19 cellular contexts compared by ENCODE assay signal in the genomic region with DNA sequence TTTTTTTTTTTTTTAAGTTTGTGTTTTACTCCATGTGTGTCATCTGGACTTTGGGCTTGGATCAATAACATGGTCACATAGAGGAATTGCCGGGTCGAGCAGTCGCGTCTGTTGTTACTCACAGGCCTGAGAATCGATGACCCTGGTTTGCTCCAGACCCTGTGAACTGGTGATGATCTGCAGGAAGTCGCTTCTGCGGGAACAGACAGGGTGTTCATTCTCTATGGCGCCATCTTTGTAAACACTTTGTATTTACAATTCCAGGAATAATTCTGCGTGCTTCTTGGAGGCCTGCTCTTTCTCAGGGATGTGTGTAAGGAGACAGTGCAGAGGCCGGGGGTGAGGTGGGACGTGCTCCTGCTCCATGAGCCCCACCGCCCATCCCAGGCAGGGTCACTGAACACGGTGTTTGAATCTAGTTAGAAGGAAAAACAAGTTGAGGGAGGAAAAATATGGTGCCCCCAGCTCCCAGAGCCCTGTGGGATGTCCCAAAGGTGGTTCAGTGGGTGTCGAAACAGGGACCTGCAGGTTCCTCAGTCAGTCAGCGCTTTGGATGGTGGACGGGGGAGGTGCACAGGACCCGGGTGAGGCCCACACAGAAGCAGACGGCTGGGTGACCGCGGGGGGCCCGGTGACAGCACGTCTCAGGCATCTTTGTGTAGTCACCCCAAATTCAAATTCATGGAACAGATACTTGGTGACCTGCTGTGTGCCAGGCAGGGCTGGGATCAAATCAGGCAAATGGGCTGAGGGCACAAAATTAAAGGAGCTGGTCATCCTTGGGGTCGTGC. TPM values are rescaled to one million over a fixed set of nuclear protein-coding genes. Genes with fewer than 3 reads are reported as not detected.
DNase-seq lines count a peak whose midpoint lies in the region; ATAC-seq and TF ChIP-seq lines count a peak whose summit lies in the region.
"Had no signal": no experiment of that assay in that cellular context is flagged by ENCODE, and none has a peak within 500 bp of the region (broad histone marks: within the 10 kb centered on the region; RNA-seq: fewer than 3 reads in every experiment).

No MANE protein-coding gene starts in this region.

- no peak overlapping the region for H3K4me3 ChIP-seq in muscle layer of colon (ENCODE audit: low read depth in 1 of 2, low read length in 2 of 2)
- no peak overlapping the region for H3K4me3 ChIP-seq in transverse colon
- no peak overlapping the region for H3K4me3 ChIP-seq in tibial nerve

- WGBS in transverse colon (ENCODE audit: low coverage in 1 of 2), 2 donors: 56 to 76% methylated on average over 12 to 23 of the region's 23 CpGs
- WGBS in tibial nerve, 2 donors: 73 to 81% methylated on average over 23 of the region's 23 CpGs

- H3K9me3 ChIP-seq in muscle layer of colon (ENCODE audit: low read length) (no peaks in the 10 kb centered on the region), transverse colon (no peaks in the 10 kb centered on the region), tibial nerve (peaks cover 0 to 3% (median 0%) of the 10 kb centered on the region in 4 donors)

- intact Hi-C loops in transverse colon (cut with DNase I; ENCODE audit: low total_unique reads): no loop called here
- intact Hi-C loops in head of caudate nucleus (cut with DNase I): no loop called here

- H3K9ac ChIP-seq in muscle layer of colon (ENCODE audit: low read length): no peak overlapping the region

- H3K27ac ChIP-seq in muscle layer of colon (ENCODE audit: low read depth, low read length): peak overlapping the region; percentile 45
- H3K27ac ChIP-seq in transverse colon: peak overlapping the region in 2 of 4 donors; percentile 6 to 37
- peak overlapping the region in 1 of 4 donors; percentile 84 for H3K27ac ChIP-seq in tibial nerve
- H3K27ac ChIP-seq: 22Rv1 had no signal

- no peaks in the 10 kb centered on the region for H3K27me3 ChIP-seq in muscle layer of colon (ENCODE audit: control insufficient read depth in 1 of 2, insufficient read depth in 2 of 2, low read length in 2 of 2)
- no peaks in the 10 kb centered on the region for H3K27me3 ChIP-seq in transverse colon
- H3K27me3 ChIP-seq in tibial nerve: no peaks in the 10 kb centered on the region

- H3K36me3 ChIP-seq in muscle layer of colon (ENCODE audit: insufficient read depth, low read length) (peaks cover 9% of the 10 kb centered on the region), transverse colon (no peaks in the 10 kb centered on the region), tibial nerve (peaks cover 0 to 25% (median 0%) of the 10 kb centered on the region in 3 donors)

- DNase-seq in DMS53 (lab: John Stamatoyannopoulos, UW) (peak; percentile 17), DMS53 treated with DMSO at 0.1 percent for 48 hours (lab: John Stamatoyannopoulos, UW; ENCODE audit: unreplicated experiment) (no peak), left lobe of liver (ENCODE audit: low spot score) (peak; percentile 89), transverse colon (no peak), tibial nerve (ENCODE audit: low spot score in 2 of 2) (no peak), head of caudate nucleus (no peak)
- no peak for DNase-seq in activated CD4-positive, alpha-beta T cell treated with anti-CD3 and anti-CD28 coated beads for 4 hours
- DNase-seq: CD4-positive, CD25-positive, alpha-beta regulatory T cell; DMS79; H7; MV-4-11; NCI-H1417; NCI-H187 treated with DMSO at 0.1 percent for 48 hours; NCI-H446; NCI-H69 had no signal

- in situ Hi-C loops in transverse colon (cut with MboI; ENCODE audit: low pct_ligation_motif_present in 1 of 4, low pct_unique_long_range_greater_than_20kb in 1 of 4, low sequenced_read_pairs in 3 of 4): no loop called here

- TF ChIP-seq POLR2A in transverse colon (IDR thresholded peaks at IDR 0.05) (no peak), tibial nerve (IDR thresholded peaks at IDR 0.05) (no peak)

- no peak for TF ChIP-seq CTCF in transverse colon (IDR thresholded peaks at IDR 0.05)
- TF ChIP-seq CTCF in tibial nerve (IDR thresholded peaks at IDR 0.05): no peak

- peak; percentile 79 for ATAC-seq in left lobe of liver

- peaks cover 43% of the 10 kb centered on the region for H3K4me1 ChIP-seq in muscle layer of colon (ENCODE audit: insufficient read depth, low read length)
- peaks cover 0 to 3% (median 0%) of the 10 kb centered on the region in 4 donors for H3K4me1 ChIP-seq in transverse colon
- H3K4me1 ChIP-seq in tibial nerve: peaks cover 0 to 11% (median 0%) of the 10 kb centered on the region in 4 donors

- peak; percentile 50 for TF ChIP-seq EP300 in transverse colon (IDR thresholded peaks at IDR 0.05; ENCODE audit: low read depth)
- TF ChIP-seq EP300 in tibial nerve (IDR thresholded peaks at IDR 0.05): no peak

RNA-seq across cellular contexts. Expression of a gene that starts 58.8 kb away (rescaled TPM):
- total RNA-seq in left lobe of liver: 11.6 TPM
- total RNA-seq in transverse colon: 10 to 100 TPM in 2 of 4 donors, 1 to 10 TPM in 2; 8.3 to 18.1 (median 12.5) TPM
- 100 to 1,000 TPM in 3 of 4 donors, 10 to 100 TPM in 1; 99.0 to 179 (median 125) TPM for total RNA-seq in tibial nerve
- total RNA-seq: CD4-positive, CD25-positive, alpha-beta regulatory T cell; HT-29; RPMI7951 had no signal

Comparison
In these comparisons a context has a peak if more than half of its experiments do, and no peak if none do; other contexts are left out.
1. DNase-seq: peak in DMS53 (single experiment) and left lobe of liver (single experiment); none in DMS53 treated with DMSO at 0.1 percent for 48 hours (single experiment), transverse colon (single experiment), tibial nerve (0 of 2), head of caudate nucleus (0 of 42) and activated CD4-positive, alpha-beta T cell treated with anti-CD3 and anti-CD28 coated beads for 4 hours (0 of 2).